In genomic region chr17:48627625-48628510, GRCh38 we compare ENCODE assay signal across 1 cellular context.
TF ChIP-seq lines count a peak whose summit lies in the region.

No MANE protein-coding gene starts in this region.

TF ChIP-seq in K562, 482 proteins besides CTCF, POLR2A, EP300 and RAD21 (continued from another document and continues in another):
- TF ChIP-seq, protein P1, sequence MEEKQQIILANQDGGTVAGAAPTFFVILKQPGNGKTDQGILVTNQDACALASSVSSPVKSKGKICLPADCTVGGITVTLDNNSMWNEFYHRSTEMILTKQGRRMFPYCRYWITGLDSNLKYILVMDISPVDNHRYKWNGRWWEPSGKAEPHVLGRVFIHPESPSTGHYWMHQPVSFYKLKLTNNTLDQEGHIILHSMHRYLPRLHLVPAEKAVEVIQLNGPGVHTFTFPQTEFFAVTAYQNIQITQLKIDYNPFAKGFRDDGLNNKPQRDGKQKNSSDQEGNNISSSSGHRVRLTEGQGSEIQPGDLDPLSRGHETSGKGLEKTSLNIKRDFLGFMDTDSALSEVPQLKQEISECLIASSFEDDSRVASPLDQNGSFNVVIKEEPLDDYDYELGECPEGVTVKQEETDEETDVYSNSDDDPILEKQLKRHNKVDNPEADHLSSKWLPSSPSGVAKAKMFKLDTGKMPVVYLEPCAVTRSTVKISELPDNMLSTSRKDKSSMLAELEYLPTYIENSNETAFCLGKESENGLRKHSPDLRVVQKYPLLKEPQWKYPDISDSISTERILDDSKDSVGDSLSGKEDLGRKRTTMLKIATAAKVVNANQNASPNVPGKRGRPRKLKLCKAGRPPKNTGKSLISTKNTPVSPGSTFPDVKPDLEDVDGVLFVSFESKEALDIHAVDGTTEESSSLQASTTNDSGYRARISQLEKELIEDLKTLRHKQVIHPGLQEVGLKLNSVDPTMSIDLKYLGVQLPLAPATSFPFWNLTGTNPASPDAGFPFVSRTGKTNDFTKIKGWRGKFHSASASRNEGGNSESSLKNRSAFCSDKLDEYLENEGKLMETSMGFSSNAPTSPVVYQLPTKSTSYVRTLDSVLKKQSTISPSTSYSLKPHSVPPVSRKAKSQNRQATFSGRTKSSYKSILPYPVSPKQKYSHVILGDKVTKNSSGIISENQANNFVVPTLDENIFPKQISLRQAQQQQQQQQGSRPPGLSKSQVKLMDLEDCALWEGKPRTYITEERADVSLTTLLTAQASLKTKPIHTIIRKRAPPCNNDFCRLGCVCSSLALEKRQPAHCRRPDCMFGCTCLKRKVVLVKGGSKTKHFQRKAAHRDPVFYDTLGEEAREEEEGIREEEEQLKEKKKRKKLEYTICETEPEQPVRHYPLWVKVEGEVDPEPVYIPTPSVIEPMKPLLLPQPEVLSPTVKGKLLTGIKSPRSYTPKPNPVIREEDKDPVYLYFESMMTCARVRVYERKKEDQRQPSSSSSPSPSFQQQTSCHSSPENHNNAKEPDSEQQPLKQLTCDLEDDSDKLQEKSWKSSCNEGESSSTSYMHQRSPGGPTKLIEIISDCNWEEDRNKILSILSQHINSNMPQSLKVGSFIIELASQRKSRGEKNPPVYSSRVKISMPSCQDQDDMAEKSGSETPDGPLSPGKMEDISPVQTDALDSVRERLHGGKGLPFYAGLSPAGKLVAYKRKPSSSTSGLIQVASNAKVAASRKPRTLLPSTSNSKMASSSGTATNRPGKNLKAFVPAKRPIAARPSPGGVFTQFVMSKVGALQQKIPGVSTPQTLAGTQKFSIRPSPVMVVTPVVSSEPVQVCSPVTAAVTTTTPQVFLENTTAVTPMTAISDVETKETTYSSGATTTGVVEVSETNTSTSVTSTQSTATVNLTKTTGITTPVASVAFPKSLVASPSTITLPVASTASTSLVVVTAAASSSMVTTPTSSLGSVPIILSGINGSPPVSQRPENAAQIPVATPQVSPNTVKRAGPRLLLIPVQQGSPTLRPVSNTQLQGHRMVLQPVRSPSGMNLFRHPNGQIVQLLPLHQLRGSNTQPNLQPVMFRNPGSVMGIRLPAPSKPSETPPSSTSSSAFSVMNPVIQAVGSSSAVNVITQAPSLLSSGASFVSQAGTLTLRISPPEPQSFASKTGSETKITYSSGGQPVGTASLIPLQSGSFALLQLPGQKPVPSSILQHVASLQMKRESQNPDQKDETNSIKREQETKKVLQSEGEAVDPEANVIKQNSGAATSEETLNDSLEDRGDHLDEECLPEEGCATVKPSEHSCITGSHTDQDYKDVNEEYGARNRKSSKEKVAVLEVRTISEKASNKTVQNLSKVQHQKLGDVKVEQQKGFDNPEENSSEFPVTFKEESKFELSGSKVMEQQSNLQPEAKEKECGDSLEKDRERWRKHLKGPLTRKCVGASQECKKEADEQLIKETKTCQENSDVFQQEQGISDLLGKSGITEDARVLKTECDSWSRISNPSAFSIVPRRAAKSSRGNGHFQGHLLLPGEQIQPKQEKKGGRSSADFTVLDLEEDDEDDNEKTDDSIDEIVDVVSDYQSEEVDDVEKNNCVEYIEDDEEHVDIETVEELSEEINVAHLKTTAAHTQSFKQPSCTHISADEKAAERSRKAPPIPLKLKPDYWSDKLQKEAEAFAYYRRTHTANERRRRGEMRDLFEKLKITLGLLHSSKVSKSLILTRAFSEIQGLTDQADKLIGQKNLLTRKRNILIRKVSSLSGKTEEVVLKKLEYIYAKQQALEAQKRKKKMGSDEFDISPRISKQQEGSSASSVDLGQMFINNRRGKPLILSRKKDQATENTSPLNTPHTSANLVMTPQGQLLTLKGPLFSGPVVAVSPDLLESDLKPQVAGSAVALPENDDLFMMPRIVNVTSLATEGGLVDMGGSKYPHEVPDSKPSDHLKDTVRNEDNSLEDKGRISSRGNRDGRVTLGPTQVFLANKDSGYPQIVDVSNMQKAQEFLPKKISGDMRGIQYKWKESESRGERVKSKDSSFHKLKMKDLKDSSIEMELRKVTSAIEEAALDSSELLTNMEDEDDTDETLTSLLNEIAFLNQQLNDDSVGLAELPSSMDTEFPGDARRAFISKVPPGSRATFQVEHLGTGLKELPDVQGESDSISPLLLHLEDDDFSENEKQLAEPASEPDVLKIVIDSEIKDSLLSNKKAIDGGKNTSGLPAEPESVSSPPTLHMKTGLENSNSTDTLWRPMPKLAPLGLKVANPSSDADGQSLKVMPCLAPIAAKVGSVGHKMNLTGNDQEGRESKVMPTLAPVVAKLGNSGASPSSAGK (IDR thresholded peaks at IDR 0.05): peak; percentile 60
- peak; percentile 39; the same call in 1 of the 2 replicates for TF ChIP-seq EP400 (IDR thresholded peaks at IDR 0.05)
- peak in 1 of 2 experiments; percentile 51; a peak in 1 of 4 replicates for TF ChIP-seq SRF (CRISPR knock-in tag; IDR thresholded peaks at IDR 0.05)
- peak; percentile 59 for TF ChIP-seq KDM5B (IDR thresholded peaks at IDR 0.05; ENCODE audit: insufficient replicate concordance, low read depth, low read length)
- peak; percentile 5; the same call in 1 of the 2 replicates for TF ChIP-seq SP1 (CRISPR knock-in tag; IDR thresholded peaks at IDR 0.05)
- peak; percentile 75 for TF ChIP-seq EGR1 (conservative IDR thresholded peaks at IDR 0.05)
- TF ChIP-seq, protein P2, sequence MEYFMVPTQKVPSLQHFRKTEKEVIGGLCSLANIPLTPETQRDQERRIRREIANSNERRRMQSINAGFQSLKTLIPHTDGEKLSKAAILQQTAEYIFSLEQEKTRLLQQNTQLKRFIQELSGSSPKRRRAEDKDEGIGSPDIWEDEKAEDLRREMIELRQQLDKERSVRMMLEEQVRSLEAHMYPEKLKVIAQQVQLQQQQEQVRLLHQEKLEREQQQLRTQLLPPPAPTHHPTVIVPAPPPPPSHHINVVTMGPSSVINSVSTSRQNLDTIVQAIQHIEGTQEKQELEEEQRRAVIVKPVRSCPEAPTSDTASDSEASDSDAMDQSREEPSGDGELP (CRISPR knock-in tag; IDR thresholded peaks at IDR 0.05; ENCODE audit: borderline replicate concordance): peak; percentile 48; the same call in 1 of the 2 replicates
- TF ChIP-seq PHF8 (IDR thresholded peaks at IDR 0.05; ENCODE audit: borderline replicate concordance, low read length): peak; percentile 25; the same call in 1 of the 2 replicates
- peak; percentile 58 for TF ChIP-seq CBFA2T3 (IDR thresholded peaks at IDR 0.05)
- TF ChIP-seq, protein P3, sequence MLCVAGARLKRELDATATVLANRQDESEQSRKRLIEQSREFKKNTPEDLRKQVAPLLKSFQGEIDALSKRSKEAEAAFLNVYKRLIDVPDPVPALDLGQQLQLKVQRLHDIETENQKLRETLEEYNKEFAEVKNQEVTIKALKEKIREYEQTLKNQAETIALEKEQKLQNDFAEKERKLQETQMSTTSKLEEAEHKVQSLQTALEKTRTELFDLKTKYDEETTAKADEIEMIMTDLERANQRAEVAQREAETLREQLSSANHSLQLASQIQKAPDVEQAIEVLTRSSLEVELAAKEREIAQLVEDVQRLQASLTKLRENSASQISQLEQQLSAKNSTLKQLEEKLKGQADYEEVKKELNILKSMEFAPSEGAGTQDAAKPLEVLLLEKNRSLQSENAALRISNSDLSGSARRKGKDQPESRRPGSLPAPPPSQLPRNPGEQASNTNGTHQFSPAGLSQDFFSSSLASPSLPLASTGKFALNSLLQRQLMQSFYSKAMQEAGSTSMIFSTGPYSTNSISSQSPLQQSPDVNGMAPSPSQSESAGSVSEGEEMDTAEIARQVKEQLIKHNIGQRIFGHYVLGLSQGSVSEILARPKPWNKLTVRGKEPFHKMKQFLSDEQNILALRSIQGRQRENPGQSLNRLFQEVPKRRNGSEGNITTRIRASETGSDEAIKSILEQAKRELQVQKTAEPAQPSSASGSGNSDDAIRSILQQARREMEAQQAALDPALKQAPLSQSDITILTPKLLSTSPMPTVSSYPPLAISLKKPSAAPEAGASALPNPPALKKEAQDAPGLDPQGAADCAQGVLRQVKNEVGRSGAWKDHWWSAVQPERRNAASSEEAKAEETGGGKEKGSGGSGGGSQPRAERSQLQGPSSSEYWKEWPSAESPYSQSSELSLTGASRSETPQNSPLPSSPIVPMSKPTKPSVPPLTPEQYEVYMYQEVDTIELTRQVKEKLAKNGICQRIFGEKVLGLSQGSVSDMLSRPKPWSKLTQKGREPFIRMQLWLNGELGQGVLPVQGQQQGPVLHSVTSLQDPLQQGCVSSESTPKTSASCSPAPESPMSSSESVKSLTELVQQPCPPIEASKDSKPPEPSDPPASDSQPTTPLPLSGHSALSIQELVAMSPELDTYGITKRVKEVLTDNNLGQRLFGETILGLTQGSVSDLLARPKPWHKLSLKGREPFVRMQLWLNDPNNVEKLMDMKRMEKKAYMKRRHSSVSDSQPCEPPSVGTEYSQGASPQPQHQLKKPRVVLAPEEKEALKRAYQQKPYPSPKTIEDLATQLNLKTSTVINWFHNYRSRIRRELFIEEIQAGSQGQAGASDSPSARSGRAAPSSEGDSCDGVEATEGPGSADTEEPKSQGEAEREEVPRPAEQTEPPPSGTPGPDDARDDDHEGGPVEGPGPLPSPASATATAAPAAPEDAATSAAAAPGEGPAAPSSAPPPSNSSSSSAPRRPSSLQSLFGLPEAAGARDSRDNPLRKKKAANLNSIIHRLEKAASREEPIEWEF (CRISPR knock-in tag; IDR thresholded peaks at IDR 0.05): 0 out of 2 replicates have a peak, but pooled peaks have one; percentile 4
- peak in 1 of 2 experiments; percentile 21; a peak in 1 of 4 replicates for TF ChIP-seq HDAC1 (IDR thresholded peaks at IDR 0.05)
- peak; percentile 46; the same call in 1 of the 2 replicates for TF ChIP-seq POLR2G (IDR thresholded peaks at IDR 0.05; ENCODE audit: low read depth, low read length)
- peak; percentile 41 for TF ChIP-seq BRD9 (IDR thresholded peaks at IDR 0.05; ENCODE audit: low read depth, partially characterized antibody)
- TF ChIP-seq, protein P4, sequence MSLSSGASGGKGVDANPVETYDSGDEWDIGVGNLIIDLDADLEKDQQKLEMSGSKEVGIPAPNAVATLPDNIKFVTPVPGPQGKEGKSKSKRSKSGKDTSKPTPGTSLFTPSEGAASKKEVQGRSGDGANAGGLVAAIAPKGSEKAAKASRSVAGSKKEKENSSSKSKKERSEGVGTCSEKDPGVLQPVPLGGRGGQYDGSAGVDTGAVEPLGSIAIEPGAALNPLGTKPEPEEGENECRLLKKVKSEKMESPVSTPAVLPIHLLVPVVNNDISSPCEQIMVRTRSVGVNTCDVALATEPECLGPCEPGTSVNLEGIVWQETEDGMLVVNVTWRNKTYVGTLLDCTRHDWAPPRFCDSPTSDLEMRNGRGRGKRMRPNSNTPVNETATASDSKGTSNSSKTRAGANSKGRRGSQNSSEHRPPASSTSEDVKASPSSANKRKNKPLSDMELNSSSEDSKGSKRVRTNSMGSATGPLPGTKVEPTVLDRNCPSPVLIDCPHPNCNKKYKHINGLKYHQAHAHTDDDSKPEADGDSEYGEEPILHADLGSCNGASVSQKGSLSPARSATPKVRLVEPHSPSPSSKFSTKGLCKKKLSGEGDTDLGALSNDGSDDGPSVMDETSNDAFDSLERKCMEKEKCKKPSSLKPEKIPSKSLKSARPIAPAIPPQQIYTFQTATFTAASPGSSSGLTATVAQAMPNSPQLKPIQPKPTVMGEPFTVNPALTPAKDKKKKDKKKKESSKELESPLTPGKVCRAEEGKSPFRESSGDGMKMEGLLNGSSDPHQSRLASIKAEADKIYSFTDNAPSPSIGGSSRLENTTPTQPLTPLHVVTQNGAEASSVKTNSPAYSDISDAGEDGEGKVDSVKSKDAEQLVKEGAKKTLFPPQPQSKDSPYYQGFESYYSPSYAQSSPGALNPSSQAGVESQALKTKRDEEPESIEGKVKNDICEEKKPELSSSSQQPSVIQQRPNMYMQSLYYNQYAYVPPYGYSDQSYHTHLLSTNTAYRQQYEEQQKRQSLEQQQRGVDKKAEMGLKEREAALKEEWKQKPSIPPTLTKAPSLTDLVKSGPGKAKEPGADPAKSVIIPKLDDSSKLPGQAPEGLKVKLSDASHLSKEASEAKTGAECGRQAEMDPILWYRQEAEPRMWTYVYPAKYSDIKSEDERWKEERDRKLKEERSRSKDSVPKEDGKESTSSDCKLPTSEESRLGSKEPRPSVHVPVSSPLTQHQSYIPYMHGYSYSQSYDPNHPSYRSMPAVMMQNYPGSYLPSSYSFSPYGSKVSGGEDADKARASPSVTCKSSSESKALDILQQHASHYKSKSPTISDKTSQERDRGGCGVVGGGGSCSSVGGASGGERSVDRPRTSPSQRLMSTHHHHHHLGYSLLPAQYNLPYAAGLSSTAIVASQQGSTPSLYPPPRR (CRISPR knock-in tag; IDR thresholded peaks at IDR 0.05; ENCODE audit: borderline replicate concordance): no peak
- peak; percentile 41; the same call in 1 of the 2 replicates for TF ChIP-seq ZNF395 (CRISPR knock-in tag; IDR thresholded peaks at IDR 0.05)
- peak; percentile 32; the same call in 1 of the 2 replicates for TF ChIP-seq ARID1B (IDR thresholded peaks at IDR 0.05)
- TF ChIP-seq CHD2 (IDR thresholded peaks at IDR 0.05; ENCODE audit: low read depth, low read length): no peak
- no peak for TF ChIP-seq ZNF740 (CRISPR knock-in tag; IDR thresholded peaks at IDR 0.05)
- 0 out of 4 replicates have a peak, but pooled peaks of 1 of the 2 experiments have one; percentile 25 for TF ChIP-seq ZNF740 (tag; IDR thresholded peaks at IDR 0.05)
- TF ChIP-seq, protein P5, sequence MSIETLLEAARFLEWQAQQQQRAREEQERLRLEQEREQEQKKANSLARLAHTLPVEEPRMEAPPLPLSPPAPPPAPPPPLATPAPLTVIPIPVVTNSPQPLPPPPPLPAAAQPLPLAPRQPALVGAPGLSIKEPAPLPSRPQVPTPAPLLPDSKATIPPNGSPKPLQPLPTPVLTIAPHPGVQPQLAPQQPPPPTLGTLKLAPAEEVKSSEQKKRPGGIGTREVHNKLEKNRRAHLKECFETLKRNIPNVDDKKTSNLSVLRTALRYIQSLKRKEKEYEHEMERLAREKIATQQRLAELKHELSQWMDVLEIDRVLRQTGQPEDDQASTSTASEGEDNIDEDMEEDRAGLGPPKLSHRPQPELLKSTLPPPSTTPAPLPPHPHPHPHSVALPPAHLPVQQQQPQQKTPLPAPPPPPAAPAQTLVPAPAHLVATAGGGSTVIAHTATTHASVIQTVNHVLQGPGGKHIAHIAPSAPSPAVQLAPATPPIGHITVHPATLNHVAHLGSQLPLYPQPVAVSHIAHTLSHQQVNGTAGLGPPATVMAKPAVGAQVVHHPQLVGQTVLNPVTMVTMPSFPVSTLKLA (conservative IDR thresholded peaks at IDR 0.05): peak in 1 of 2 experiments; percentile 48; a peak in 3 of 4 replicates
- no peak for TF ChIP-seq SLC30A9 (CRISPR knock-in tag; IDR thresholded peaks at IDR 0.05)
- TF ChIP-seq MAX (CRISPR knock-in tag; IDR thresholded peaks at IDR 0.05): peak; percentile 36; the same call in 1 of the 2 replicates
